In the genomic region with DNA sequence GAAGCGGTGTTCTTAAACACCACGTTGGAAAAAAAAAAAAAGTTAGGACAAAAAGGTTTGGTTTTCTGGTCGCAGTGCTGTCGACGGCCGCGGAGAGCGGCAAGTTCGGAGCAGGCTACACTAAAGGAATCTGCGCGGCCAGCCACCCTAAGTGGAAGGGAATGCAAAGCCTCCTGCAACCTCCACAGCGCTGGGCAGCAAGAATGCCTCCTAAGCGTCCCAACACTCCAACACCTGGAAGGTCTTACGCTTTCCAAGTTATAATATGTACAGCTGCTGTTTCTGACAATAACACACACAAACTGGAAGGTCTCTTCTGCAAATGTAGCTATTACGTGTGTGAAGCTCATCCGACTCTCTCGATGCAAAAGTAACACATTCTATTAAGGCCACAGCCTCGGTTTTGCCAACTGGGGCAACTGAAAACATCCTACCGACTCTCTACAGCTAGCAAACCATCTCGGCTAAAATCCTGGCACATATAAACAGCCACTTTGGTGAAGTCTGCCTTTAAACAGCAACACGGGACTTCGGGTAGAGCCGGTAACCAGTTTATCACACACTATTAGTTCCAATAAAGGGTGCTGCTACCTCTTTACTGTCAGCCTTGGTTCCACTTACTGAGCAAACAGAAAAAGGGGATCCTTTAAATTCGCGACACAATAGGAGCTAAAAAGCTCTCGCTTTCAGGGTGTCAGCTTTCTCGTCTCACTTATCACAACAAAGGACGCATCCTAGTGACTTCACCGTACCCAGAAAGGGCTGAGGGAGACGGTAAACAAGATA, we compare ENCODE assay signal across 8 cellular contexts. TPM values are rescaled to one million over a fixed set of nuclear protein-coding genes. Genes with fewer than 3 reads are reported as not detected.
DNase-seq lines count a peak whose midpoint lies in the region; ATAC-seq, FAIRE-seq and TF ChIP-seq lines count a peak whose summit lies in the region.

No MANE protein-coding gene starts in this region.

- peak overlapping the region; percentile 93 to 98 (median 97) for H3K9ac ChIP-seq in skeletal muscle tissue (ENCODE audit: low read depth in 1 of 3, low read length in 3 of 3)

- no peaks in the 10 kb centered on the region for H3K27me3 ChIP-seq in AG04450 (ENCODE audit: control insufficient read depth, insufficient read depth, low read length)
- H3K27me3 ChIP-seq in SJSA1 (replicated peaks), result no peaks in the 10 kb centered on the region
- H3K27me3 ChIP-seq in skeletal muscle tissue (ENCODE audit: control insufficient read depth in 3 of 3, insufficient read depth in 3 of 3, low read length in 3 of 3), result no peaks in the 10 kb centered on the region

- H3K9me3 ChIP-seq in AG04450 (ENCODE audit: control insufficient read depth, insufficient read depth, low read length) (peaks cover 3% of the 10 kb centered on the region; the same call in 1 of the 2 replicates), SJSA1 (replicated peaks) (no peaks in the 10 kb centered on the region), skeletal muscle tissue (ENCODE audit: control insufficient read depth in 3 of 3, low read length in 3 of 3) (no peaks in the 10 kb centered on the region)

- DNase-seq in AG04450 (ENCODE audit: low read depth, low spot score) (no peak), HT1080 (ENCODE audit: low read depth) (peak; percentile 54), SJSA1 (ENCODE audit: low read depth in 1 of 2, low spot score in 2 of 2) (peak; percentile 50 to 51), cardiac fibroblast (ENCODE audit: low read depth in 2 of 2) (peak; percentile 71 to 73), islet precursor cell (peak; percentile 84), H54 (ENCODE audit: insufficient read length, low spot score) (no peak)

- POLR2A ChIA-PET in AG04450 (lab: Yijun Ruan, JAX), result interaction anchor here (0.6 to 5.2 kb wide), 16 partner anchors 12 to 418 kb away, joined by 3 to 64 read pairs (median 5); a partner anchor contains a TSS

- peaks cover 3% of the 10 kb centered on the region for H3K36me3 ChIP-seq in SJSA1
- H3K36me3 ChIP-seq in skeletal muscle tissue (ENCODE audit: control insufficient read depth in 3 of 3, insufficient read depth in 3 of 3, low read length in 3 of 3), result peaks cover 0 to 3% (median 0%) of the 10 kb centered on the region in 3 donors

- H3K4me1 ChIP-seq in SJSA1 (replicated peaks) (peaks cover 8% of the 10 kb centered on the region), skeletal muscle tissue (ENCODE audit: control insufficient read depth in 3 of 3, insufficient read depth in 3 of 3, low read length in 3 of 3) (peaks cover 10 to 21% (median 13%) of the 10 kb centered on the region in 3 donors)

- peak overlapping the region; percentile 70 for H3K4me3 ChIP-seq in AG04450 (ENCODE audit: low read depth, low read length)
- peak overlapping the region; percentile 72 for H3K4me3 ChIP-seq in SJSA1
- H3K4me3 ChIP-seq in cardiac fibroblast (replicated peaks in 1 of 2; ENCODE audit: low read depth in 2 of 2, low read length in 2 of 2), result peak overlapping the region; percentile 90 to 95
- peak overlapping the region; percentile 78 to 99 (median 90) for H3K4me3 ChIP-seq in skeletal muscle tissue (ENCODE audit: low read length in 3 of 3)

- TF ChIP-seq CTCF in AG04450 (IDR thresholded peaks at IDR 0.05; ENCODE audit: low read depth, low read length), result no peak
- TF ChIP-seq CTCF in cardiac fibroblast (IDR thresholded peaks at IDR 0.05; ENCODE audit: low read depth, low read length), result no peak

- peak overlapping the region; percentile 93 for H3K27ac ChIP-seq in AG04450 (ENCODE audit: low read depth, low read length)
- H3K27ac ChIP-seq in SJSA1, result peak overlapping the region; percentile 95
- peak overlapping the region; percentile 98 for H3K27ac ChIP-seq in skeletal muscle tissue (ENCODE audit: low read depth, low read length)

- no peak for FAIRE-seq in H54 (lab: Jason Lieb, UNC)

- peak; percentile 16 for ATAC-seq in GM18870 (IDR thresholded peaks at IDR 0.05; ENCODE audit: unreplicated experiment)

- CTCF ChIA-PET in AG04450 (lab: Charles Lee), result interaction anchor here (0.6 to 2.3 kb wide), 5 partner anchors 13 to 169 kb away, joined by 3 to 10 read pairs (median 4); no protein-coding TSS in a partner anchor

- no peak for TF ChIP-seq POLR2A in H54 (IDR thresholded peaks at IDR 0.05; ENCODE audit: low read depth, low read length)

RNA-seq across cellular contexts. Expression of a gene that starts 0.9 kb away (rescaled TPM):
- polyA plus RNA-seq in AG04450 (2011; rRNA removed), result 48.0 and 53.7 TPM in 2 replicates
- polyA minus RNA-seq in AG04450 (2011; rRNA and poly(A)+ RNA removed), result 37.1 and 50.7 TPM in 2 replicates
- total RNA-seq in HT1080 (2014; rRNA removed; shearing (Covaris generic)), result 1.2 and 1.8 TPM in 2 replicates
- 10.0 and 10.3 TPM in 2 replicates for polyA plus RNA-seq in HT1080 (2015; cell fraction: cytosol; rRNA removed)
- polyA plus RNA-seq in HT1080 (2015; cell fraction: nucleus; rRNA removed), result 5.0 and 6.0 TPM in 2 replicates
- 12.6 and 16.1 TPM in 2 replicates for total RNA-seq in SJSA1 (2014; rRNA removed; shearing (Covaris generic))
- total RNA-seq in skeletal muscle tissue, result 15.7 TPM

Comparison
In these comparisons a context has a peak if more than half of its experiments do, and no peak if none do; other contexts are left out.
1. DNase-seq: peak in HT1080 (single experiment), SJSA1 (2 of 2), cardiac fibroblast (2 of 2) and islet precursor cell (single experiment); none in AG04450 (single experiment) and H54 (single experiment).
2. Peak in every context shown above with its lines, with median percentiles within 50 percentile points of each other: H3K27ac ChIP-seq and H3K4me3 ChIP-seq.